Comparison of ENCODE assay signal across 8 cellular contexts in the genomic region with DNA sequence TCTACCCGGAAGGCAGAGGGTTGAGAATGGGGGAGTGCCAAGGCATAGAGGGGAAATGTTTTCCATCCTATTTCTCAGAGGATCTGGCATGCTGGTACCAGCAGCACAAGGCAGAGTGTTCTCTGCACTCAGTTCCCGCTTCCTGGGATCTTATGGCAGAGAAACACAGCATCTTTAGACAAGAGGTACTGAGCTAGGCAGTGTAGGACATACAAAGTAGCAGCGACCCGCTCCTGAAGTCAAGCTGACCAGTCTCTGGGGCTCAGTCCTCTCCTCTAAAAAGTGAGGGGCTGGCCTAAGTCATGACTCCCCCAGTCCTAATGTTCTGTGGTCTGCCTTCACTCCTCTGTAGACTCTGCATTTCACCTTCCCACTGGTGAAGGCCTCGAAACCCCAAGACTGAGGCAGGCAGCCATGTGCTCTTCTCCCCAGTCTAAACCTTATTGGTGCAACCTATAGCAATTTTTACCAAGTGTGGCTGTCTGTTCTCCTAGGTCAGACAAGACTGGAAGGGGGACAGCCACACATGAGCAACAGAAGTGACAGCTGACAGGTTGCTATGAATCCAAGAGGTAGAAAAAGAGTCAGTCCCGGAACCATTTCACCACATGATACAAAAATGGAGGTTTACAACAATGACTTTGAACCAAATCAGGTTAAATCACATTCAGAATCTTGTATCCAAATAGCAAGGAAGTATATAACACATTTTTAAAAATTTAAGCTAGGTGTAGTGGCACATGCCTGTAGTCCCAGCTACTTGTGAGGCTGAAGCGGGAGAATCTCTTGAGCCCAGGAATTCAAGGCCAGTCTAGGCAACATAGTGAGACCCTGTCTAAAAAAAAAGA. TPM values are rescaled to one million over a fixed set of nuclear protein-coding genes. Genes with fewer than 3 reads are reported as not detected.
DNase-seq lines count a peak whose midpoint lies in the region; ATAC-seq, FAIRE-seq and TF ChIP-seq lines count a peak whose summit lies in the region.

No MANE protein-coding gene starts in this region.

- no peak for DNase-seq in IMR-90
- no peak for DNase-seq in K562 (ENCODE audit: extremely low read depth in 1 of 4, low spot score in 3 of 4)
- peak in 2 of 10 donors; percentile 28 to 60 for DNase-seq in naive thymus-derived CD8-positive, alpha-beta T cell
- DNase-seq in RWPE1 (ENCODE audit: low spot score) = no peak
- DNase-seq in NCI-H2171 treated with DMSO at 0.1 percent for 48 hours (lab: John Stamatoyannopoulos, UW) = no peak

- peak overlapping the region; percentile 99 for H4K5ac ChIP-seq in IMR-90 (ENCODE audit: low read depth, low read length)

- H2AK5ac ChIP-seq in IMR-90 (ENCODE audit: low read depth, low read length) = peak overlapping the region; percentile 98

- peaks cover 0 to 27% (median 12%) of the 10 kb centered on the region in 3 donors for H3K36me3 Mint-ChIP-seq in naive thymus-derived CD8-positive, alpha-beta T cell

- no peaks in the 10 kb centered on the region for H3K9me3 Mint-ChIP-seq in naive thymus-derived CD8-positive, alpha-beta T cell

- BruUV-seq in IMR-90 (replicated peaks; lab: Mats Ljungman, UMichigan) = no TSS peak
- no TSS peak for BruUV-seq in K562 (replicated peaks; lab: Mats Ljungman, UMichigan)

- H3K14ac ChIP-seq in IMR-90 (replicated peaks; ENCODE audit: low read depth, low read length) = peak overlapping the region; percentile 100

- H3K9me3 ChIP-seq in BLaER1 treated with 17β-estradiol and CSF1 and Interleukin-3, amounts not matched to agents 10 nM and 100 nM (replicated peaks in 1 of 11) = no peaks in the 10 kb centered on the region
- H3K9me3 ChIP-seq in IMR-90 (ENCODE audit: control insufficient read depth, insufficient read depth, low read length) = no peaks in the 10 kb centered on the region
- no peaks in the 10 kb centered on the region for H3K9me3 ChIP-seq in K562 (replicated peaks; ENCODE audit: control insufficient read depth, insufficient read depth, low read depth, low read length)

- H2BK20ac ChIP-seq in IMR-90 (ENCODE audit: low read depth, low read length) = peak overlapping the region; percentile 85

- H2AFZ ChIP-seq in IMR-90 (replicated peaks; ENCODE audit: low read length, poor library complexity) (peak overlapping the region; percentile 90), K562 (ENCODE audit: low read depth, low read length) (peak overlapping the region; percentile 41)

- peak overlapping the region; percentile 69; the same call in 2 of the 3 replicates for H2BK15ac ChIP-seq in IMR-90 (ENCODE audit: low read depth, low read length)

- H3K9ac ChIP-seq in BLaER1 treated with 17β-estradiol and CSF1 and Interleukin-3, amounts not matched to agents 10 nM and 100 nM = peak overlapping the region; percentile 87 to 100 (median 98)
- H3K9ac ChIP-seq in IMR-90 (ENCODE audit: low read depth, low read length) (peak overlapping the region; percentile 91; the same call in 1 of the 2 replicates), K562 (ENCODE audit: insufficient read depth in 1 of 2, low read depth in 2 of 2, low read length in 2 of 2) (peak overlapping the region; percentile 96 to 100)

- peak overlapping the region; percentile 97 for H2BK5ac ChIP-seq in IMR-90 (ENCODE audit: low read depth, low read length, poor library complexity, severe bottlenecking)

- no peaks in the 10 kb centered on the region for H3K27me3 Mint-ChIP-seq in naive thymus-derived CD8-positive, alpha-beta T cell

- peak overlapping the region; percentile 98 for H2BK120ac ChIP-seq in IMR-90 (ENCODE audit: low read depth, low read length)

- H3K4me1 Mint-ChIP-seq in naive thymus-derived CD8-positive, alpha-beta T cell = peaks cover 48 to 96% (median 86%) of the 10 kb centered on the region in 4 donors

- peaks cover 86 to 97% (median 91%) of the 10 kb centered on the region in 10 experiments for H3K4me1 ChIP-seq in BLaER1 treated with 17β-estradiol and CSF1 and Interleukin-3, amounts not matched to agents 10 nM and 100 nM
- H3K4me1 ChIP-seq in IMR-90 (ENCODE audit: control insufficient read depth, insufficient read depth, low read length) (peaks cover 38% of the 10 kb centered on the region), K562 (replicated peaks in 1 of 2; ENCODE audit: control insufficient read depth in 2 of 2, insufficient read depth in 2 of 2, low read length in 2 of 2) (peaks cover 46 to 50% of the 10 kb centered on the region in 2 experiments)

- H3K9me1 ChIP-seq in IMR-90 (ENCODE audit: insufficient read depth, low read length) (peaks cover 41% of the 10 kb centered on the region), K562 (ENCODE audit: control insufficient read depth, insufficient read depth, low read length) (no peaks in the 10 kb centered on the region)

- no peak for TF ChIP-seq RAD21 in IMR-90 (IDR thresholded peaks at IDR 0.05; ENCODE audit: low read length)
- TF ChIP-seq RAD21 in K562 (CRISPR knock-in tag; conservative IDR thresholded peaks at IDR 0.05 in 1 of 2, IDR thresholded peaks at IDR 0.05 in 1 of 2) = no peak

- peak overlapping the region; percentile 53 to 100 (median 99) for H3K4me3 ChIP-seq in BLaER1 treated with 17β-estradiol and CSF1 and Interleukin-3, amounts not matched to agents 10 nM and 100 nM
- peak overlapping the region; percentile 45; the same call in 1 of the 2 replicates for H3K4me3 ChIP-seq in IMR-90 (ENCODE audit: insufficient read depth, low read depth, low read length)
- H3K4me3 ChIP-seq in K562 = peak overlapping the region; percentile 91

- intact Hi-C loops in IMR-90 (cut with micrococcal nuclease) = no loop called here
- intact Hi-C loops in K562 (cut with micrococcal nuclease) = loop anchor here (10.0 kb wide), 1 partner anchor 295 kb away; no protein-coding TSS in a partner anchor

- in situ Hi-C loops in IMR-90 (cut with MboI; ENCODE audit: low sequenced_read_pairs) (loop anchor here (25.0 kb wide), 1 partner anchor 478 kb away; a partner anchor contains a TSS), K562 (cut with MboI) (loop anchor here (5.0 kb wide), 1 partner anchor 77 kb away; a partner anchor contains a TSS)

- H4K91ac ChIP-seq in IMR-90 (ENCODE audit: insufficient read depth, low read depth, low read length) = peak overlapping the region; percentile 99

- CTCF ChIA-PET in IMR-90 (lab: Yijun Ruan, JAX) = interaction anchor here (1.0 kb wide), 1 partner anchor 23 kb away, joined by 3 read pairs; no protein-coding TSS in a partner anchor
- CTCF ChIA-PET in K562 (lab: Yijun Ruan, JAX; ENCODE audit: low intra/inter-chr PET ratio) = no interaction called here
- CTCF ChIA-PET in RWPE1 (lab: Yijun Ruan, JAX) = interaction anchor here (0.7 kb wide), 3 partner anchors 29 to 168 kb away, joined by 3 to 5 read pairs (median 3); a partner anchor contains a TSS

- dilution Hi-C loops in IMR-90 (cut with HindIII; ENCODE audit: low sequenced_read_pairs, unreplicated experiment) = no loop called here

- peak overlapping the region; percentile 3; the same call in 1 of the 2 replicates for H3K18ac ChIP-seq in IMR-90 (ENCODE audit: low read depth, low read length)

- POLR2A ChIA-PET in IMR-90 (lab: Charles Lee; ENCODE audit: unreplicated experiment) (interaction anchor here (2.2 kb wide), 1 partner anchor 12 kb away, joined by 6 read pairs; a partner anchor contains a TSS), K562 (lab: Yijun Ruan, JAX) (interaction anchor here (0.8 to 10.4 kb wide), 9 partner anchors 7 to 78 kb away, joined by 3 to 257 read pairs (median 4); a partner anchor contains a TSS), RWPE1 (lab: Yijun Ruan, JAX; ENCODE audit: low non-redundant PET) (no interaction called here)
- POLR2A ChIA-PET in naive thymus-derived CD8-positive, alpha-beta T cell (lab: Charles Lee) = interaction anchor here (0.8 to 27.5 kb wide), 7 partner anchors 1 to 175 kb away, joined by 4 to 1631 read pairs (median 9); a partner anchor contains a TSS

- peak overlapping the region; percentile 89 for H3K56ac ChIP-seq in IMR-90 (ENCODE audit: extremely low read depth, insufficient read depth, low read length)

- peak overlapping the region; percentile 86 to 100 (median 99) for H3K27ac ChIP-seq in BLaER1 treated with 17β-estradiol and CSF1 and Interleukin-3, amounts not matched to agents 10 nM and 100 nM
- peak overlapping the region; percentile 98 for H3K27ac ChIP-seq in IMR-90 (ENCODE audit: insufficient read depth, low read length)
- H3K27ac ChIP-seq in K562 (ENCODE audit: extremely low read depth, low read depth, low read length) = peak overlapping the region; percentile 99
- H3K27ac ChIP-seq in RWPE1 = no peak overlapping the region

- peak overlapping the region; percentile 99 for H2AK9ac ChIP-seq in IMR-90 (replicated peaks; ENCODE audit: low read depth, low read length, poor library complexity)

- peak; percentile 76 for FAIRE-seq in K562 (lab: Jason Lieb, UNC)

- WGBS in IMR-90 (ENCODE audit: extremely low coverage in 2 of 2, insufficient read length in 1 of 2), 2 experiments = 100% methylated on average over 3 of the region's 7 CpGs; no CpG with 5 or more reads in 1 of the 2 experiments
- WGBS in K562 (ENCODE audit: insufficient coverage, low coverage, missing lambda C conversion rate) = 19% methylated on average over 7 of the region's 7 CpGs

- TF ChIP-seq EP300 in K562 (IDR thresholded peaks at IDR 0.05; ENCODE audit: low read length) = no peak

- H3K4me3 Mint-ChIP-seq in naive thymus-derived CD8-positive, alpha-beta T cell = peak overlapping the region; percentile 82 to 100 (median 96)

- peaks cover 2 to 28% (median 20%) of the 10 kb centered on the region in 11 experiments; a peak in 16 of 22 replicates for H3K36me3 ChIP-seq in BLaER1 treated with 17β-estradiol and CSF1 and Interleukin-3, amounts not matched to agents 10 nM and 100 nM
- H3K36me3 ChIP-seq in IMR-90 (ENCODE audit: control insufficient read depth, insufficient read depth, low read length) (peaks cover 14% of the 10 kb centered on the region), K562 (ENCODE audit: control insufficient read depth, insufficient read depth, low read length) (peaks cover 30% of the 10 kb centered on the region; the same call in 2 of the 3 replicates)

- H3K79me1 ChIP-seq in IMR-90 (ENCODE audit: low read depth in 1 of 2, low read length in 2 of 2) = peaks cover 12 to 24% of the 10 kb centered on the region in 2 experiments

- peak overlapping the region; percentile 100 for H3K4ac ChIP-seq in IMR-90 (ENCODE audit: low read depth, low read length)

- TF ChIP-seq POLR2A in IMR-90 (IDR thresholded peaks at IDR 0.05; ENCODE audit: low read depth, low read length) = no peak
- no peak for TF ChIP-seq POLR2A in K562 (conservative IDR thresholded peaks at IDR 0.05)

- peak overlapping the region; percentile 91 to 99 (median 96) for H3K27ac Mint-ChIP-seq in naive thymus-derived CD8-positive, alpha-beta T cell

- peaks cover 70% of the 10 kb centered on the region for H3K79me2 ChIP-seq in K562 (ENCODE audit: control insufficient read depth, insufficient read depth, low read length)

- TF ChIP-seq CTCF in IMR-90 (conservative IDR thresholded peaks at IDR 0.05; ENCODE audit: low read depth, low read length) = no peak
- no peak for TF ChIP-seq CTCF in K562 (IDR thresholded peaks at IDR 0.05 in 2 of 3, conservative IDR thresholded peaks at IDR 0.05 in 1 of 3; ENCODE audit: insufficient read depth in 2 of 3, low read depth in 1 of 3, low read length in 3 of 3)
- TF ChIP-seq CTCF in RWPE1 (conservative IDR thresholded peaks at IDR 0.05; ENCODE audit: low read depth) = no peak

- no peaks in the 10 kb centered on the region for H3K27me3 ChIP-seq in BLaER1 treated with 17β-estradiol and CSF1 and Interleukin-3, amounts not matched to agents 10 nM and 100 nM
- H3K27me3 ChIP-seq in IMR-90 (ENCODE audit: control insufficient read depth, insufficient read depth, low read length) (no peaks in the 10 kb centered on the region), K562 (ENCODE audit: control insufficient read depth in 2 of 2, insufficient read depth in 2 of 2, low read length in 2 of 2) (no peaks in the 10 kb centered on the region)

- H4K8ac ChIP-seq in IMR-90 (ENCODE audit: low read depth in 2 of 2, low read length in 2 of 2) = peak overlapping the region; percentile 99 to 100

- ATAC-seq in IMR-90 (ENCODE audit: low read depth) (no peak), K562 (no peak), GM21367 (IDR thresholded peaks at IDR 0.05; ENCODE audit: unreplicated experiment) (no peak), GM21381 (IDR thresholded peaks at IDR 0.05; ENCODE audit: unreplicated experiment) (no peak)
- no peak for ATAC-seq in naive thymus-derived CD8-positive, alpha-beta T cell

- peak overlapping the region; percentile 98; the same call in 1 of the 2 replicates for H3K23ac ChIP-seq in IMR-90 (ENCODE audit: low read depth, low read length)

- peaks cover 0 to under 1% (median 0%) of the 10 kb centered on the region in 11 experiments; a peak in 1 of 22 replicates for H4K20me1 ChIP-seq in BLaER1 treated with 17β-estradiol and CSF1 and Interleukin-3, amounts not matched to agents 10 nM and 100 nM
- H4K20me1 ChIP-seq in IMR-90 (ENCODE audit: insufficient read depth, low read length) (no peaks in the 10 kb centered on the region), K562 (replicated peaks; ENCODE audit: control insufficient read depth, insufficient read depth, low read length) (no peaks in the 10 kb centered on the region; the same call in 1 of the 2 replicates)

- H3K4me2 ChIP-seq in BLaER1 treated with 17β-estradiol and CSF1 and Interleukin-3, amounts not matched to agents 10 nM and 100 nM = peak overlapping the region; percentile 97 to 100 (median 98)
- H3K4me2 ChIP-seq in IMR-90 (ENCODE audit: low read depth, low read length) = peak overlapping the region; percentile 92
- H3K4me2 ChIP-seq in K562 (ENCODE audit: insufficient read depth, low read length) = peak overlapping the region; percentile 90

RNA-seq across cellular contexts. Expression of a gene that starts 11.4 kb away (rescaled TPM):
- total RNA-seq in IMR-90 (2012; rRNA removed) (0.56 and 0.90 TPM in 2 replicates), K562 (2014; rRNA removed) (1.0 and 1.8 TPM in 2 replicates), K562 (2014; rRNA removed; fragmentation: Illumina TruSeq; extraction: Trizol) (0.57 and 0.87 TPM in 2 replicates), K562 (2015; rRNA removed; fragmentation: Illumina TruSeq; extraction: Trizol) (0.94 and 1.2 TPM in 2 replicates), K562 (2021) (1.7 and 3.3 TPM in 2 replicates)
- polyA plus RNA-seq in IMR-90 (2012; rRNA removed) (1.2 and 1.6 TPM in 2 replicates), K562 (2011; rRNA removed) (3.2 and 3.3 TPM in 2 replicates), K562 (2014; fragmentation: Illumina TruSeq; extraction: Trizol) (1.1 and 1.2 TPM in 2 replicates), K562 (2014; fragmentation: Nextera tagmentation; extraction: Ambion mirVana) (not detected), K562 (2014; rRNA removed) (1.6 and 3.9 TPM in 2 replicates)
- 0.18 and 0.74 TPM in 2 replicates for polyA plus RNA-seq in IMR-90 (2012; cell fraction: cytosol; rRNA removed)
- 9.6 and 10.6 TPM in 2 replicates for polyA plus RNA-seq in IMR-90 (2012; cell fraction: nucleus; rRNA removed; ENCODE audit: low replicate concordance)
- total RNA-seq in K562 (2011; cell fraction: chromatin; rRNA removed; ENCODE audit: low replicate concordance) = 26.2 and 58.3 TPM in 2 replicates
- 24.0 and 24.1 TPM in 2 replicates for total RNA-seq in K562 (2011; cell fraction: nucleolus; rRNA removed)
- total RNA-seq in K562 (2011; cell fraction: nucleoplasm; rRNA removed) = 18.1 and 18.9 TPM in 2 replicates
- polyA plus RNA-seq in K562 (2011; cell fraction: cytosol; rRNA removed) = 2.4 and 2.6 TPM in 2 replicates
- polyA plus RNA-seq in K562 (2011; cell fraction: nucleus; rRNA removed) = 26.8 and 38.8 TPM in 2 replicates
- polyA plus RNA-seq in K562 (2012) = 3.0 and 5.1 TPM in 2 replicates
- polyA minus RNA-seq in K562 (2011; rRNA and poly(A)+ RNA removed) = 1.1 and 1.8 TPM in 2 replicates
- polyA minus RNA-seq in K562 (2011; cell fraction: cytosol; rRNA and poly(A)+ RNA removed) = 0.76 and 2.1 TPM in 2 replicates
- polyA minus RNA-seq in K562 (2011; cell fraction: nucleus; rRNA and poly(A)+ RNA removed) = 4.1 and 6.2 TPM in 2 replicates
- total RNA-seq in naive thymus-derived CD8-positive, alpha-beta T cell = 10 to 100 TPM; 15.2 to 15.4 TPM
- polyA plus RNA-seq in naive thymus-derived CD8-positive, alpha-beta T cell = 1 to 10 TPM in 2 of 3 donors, under 1 TPM in 1; 0.43 to 1.9 (median 1.5) TPM

RNA-seq across cellular contexts. Expression of a gene that starts 12.0 kb away (rescaled TPM):
- total RNA-seq in IMR-90 (2012; rRNA removed) = 51.6 and 83.6 TPM in 2 replicates
- 97.3 and 129 TPM in 2 replicates for polyA plus RNA-seq in IMR-90 (2012; rRNA removed)
- polyA plus RNA-seq in IMR-90 (2012; cell fraction: cytosol; rRNA removed) = 64.1 and 109 TPM in 2 replicates
- polyA plus RNA-seq in IMR-90 (2012; cell fraction: nucleus; rRNA removed; ENCODE audit: low replicate concordance) = 30.0 and 85.6 TPM in 2 replicates
- total RNA-seq in K562 (2011; cell fraction: chromatin; rRNA removed; ENCODE audit: low replicate concordance) = 26.0 and 31.9 TPM in 2 replicates
- total RNA-seq in K562 (2011; cell fraction: nucleolus; rRNA removed) = 30.7 and 32.8 TPM in 2 replicates
- total RNA-seq in K562 (2011; cell fraction: nucleoplasm; rRNA removed) = 38.1 and 51.1 TPM in 2 replicates
- total RNA-seq in K562 (2014; rRNA removed) = 62.1 and 94.0 TPM in 2 replicates
- total RNA-seq in K562 (2014; rRNA removed; fragmentation: Illumina TruSeq; extraction: Trizol) = 102 and 108 TPM in 2 replicates
- 90.6 and 94.8 TPM in 2 replicates for total RNA-seq in K562 (2015; rRNA removed; fragmentation: Illumina TruSeq; extraction: Trizol)
- 105 and 111 TPM in 2 replicates for total RNA-seq in K562 (2021)
- 198 and 273 TPM in 2 replicates for polyA plus RNA-seq in K562 (2011; rRNA removed)
- polyA plus RNA-seq in K562 (2011; cell fraction: cytosol; rRNA removed) = 118 and 163 TPM in 2 replicates
- 45.3 and 71.9 TPM in 2 replicates for polyA plus RNA-seq in K562 (2011; cell fraction: nucleus; rRNA removed)
- 120 and 125 TPM in 2 replicates for polyA plus RNA-seq in K562 (2012)
- polyA plus RNA-seq in K562 (2014; fragmentation: Illumina TruSeq; extraction: Trizol) = 116 and 140 TPM in 2 replicates
- polyA plus RNA-seq in K562 (2014; fragmentation: Nextera tagmentation; extraction: Ambion mirVana) = 100 to 1,000 TPM; 235 to 320 TPM
- 113 and 117 TPM in 2 replicates for polyA plus RNA-seq in K562 (2014; rRNA removed)
- 107 and 135 TPM in 2 replicates for polyA minus RNA-seq in K562 (2011; rRNA and poly(A)+ RNA removed)
- 23.5 and 42.2 TPM in 2 replicates for polyA minus RNA-seq in K562 (2011; cell fraction: cytosol; rRNA and poly(A)+ RNA removed)
- 12.4 and 23.0 TPM in 2 replicates for polyA minus RNA-seq in K562 (2011; cell fraction: nucleus; rRNA and poly(A)+ RNA removed)
- total RNA-seq in naive thymus-derived CD8-positive, alpha-beta T cell = 10 to 100 TPM; 58.2 to 65.9 TPM
- polyA plus RNA-seq in naive thymus-derived CD8-positive, alpha-beta T cell = 10 to 100 TPM; 63.7 to 97.4 (median 76.1) TPM

RNA-seq across cellular contexts. Expression of a gene that starts 59.3 kb away (rescaled TPM):
- total RNA-seq in IMR-90 (2012; rRNA removed) (not detected in 2 replicates), K562 (2014; rRNA removed) (not detected in 2 replicates), K562 (2014; rRNA removed; fragmentation: Illumina TruSeq; extraction: Trizol) (not detected in 2 replicates), K562 (2015; rRNA removed; fragmentation: Illumina TruSeq; extraction: Trizol) (not detected in 2 replicates), K562 (2021) (0.47 TPM in 1 of 2 replicates, not detected in the other)
- polyA plus RNA-seq in IMR-90 (2012; rRNA removed) (not detected in 2 replicates), K562 (2011; rRNA removed) (0.15 and 0.39 TPM in 2 replicates), K562 (2014; fragmentation: Illumina TruSeq; extraction: Trizol) (0.06 TPM in 1 of 2 replicates, not detected in the other), K562 (2014; fragmentation: Nextera tagmentation; extraction: Ambion mirVana) (under 1 TPM in 1 of 2 experiments, not detected in 1; 0.04 TPM), K562 (2014; rRNA removed) (0.03 TPM in 1 of 2 replicates, not detected in the other)
- 0.03 TPM in 1 of 2 replicates, not detected in the other for polyA plus RNA-seq in IMR-90 (2012; cell fraction: cytosol; rRNA removed)
- 0.02 TPM in 1 of 2 replicates, not detected in the other for polyA plus RNA-seq in IMR-90 (2012; cell fraction: nucleus; rRNA removed; ENCODE audit: low replicate concordance)
- total RNA-seq in K562 (2011; cell fraction: chromatin; rRNA removed; ENCODE audit: low replicate concordance) = 0.12 and 0.14 TPM in 2 replicates
- total RNA-seq in K562 (2011; cell fraction: nucleolus; rRNA removed) = 0.17 TPM in 1 of 2 replicates, not detected in the other
- not detected in 2 replicates for total RNA-seq in K562 (2011; cell fraction: nucleoplasm; rRNA removed)
- 0.06 and 0.33 TPM in 2 replicates for polyA plus RNA-seq in K562 (2011; cell fraction: cytosol; rRNA removed)
- 0.06 and 0.34 TPM in 2 replicates for polyA plus RNA-seq in K562 (2011; cell fraction: nucleus; rRNA removed)
- polyA plus RNA-seq in K562 (2012) = 0.03 and 0.08 TPM in 2 replicates
- polyA minus RNA-seq in K562 (2011; rRNA and poly(A)+ RNA removed) = 0.06 and 0.32 TPM in 2 replicates
- polyA minus RNA-seq in K562 (2011; cell fraction: cytosol; rRNA and poly(A)+ RNA removed) = not detected in 2 replicates
- polyA minus RNA-seq in K562 (2011; cell fraction: nucleus; rRNA and poly(A)+ RNA removed) = not detected in 2 replicates
- not detected for total RNA-seq in naive thymus-derived CD8-positive, alpha-beta T cell
- polyA plus RNA-seq in naive thymus-derived CD8-positive, alpha-beta T cell = not detected

Comparison
In these comparisons a context has a peak if more than half of its experiments do, and no peak if none do; other contexts are left out.
1. H3K4me3 ChIP-seq: peak in every context shown above with its lines; median percentile 99 in BLaER1 treated with 17β-estradiol and CSF1 and Interleukin-3, amounts not matched to agents 10 nM and 100 nM; 91 in K562; 45 in IMR-90.